ENCODE assay signal across 8 cellular contexts in the genomic region with DNA sequence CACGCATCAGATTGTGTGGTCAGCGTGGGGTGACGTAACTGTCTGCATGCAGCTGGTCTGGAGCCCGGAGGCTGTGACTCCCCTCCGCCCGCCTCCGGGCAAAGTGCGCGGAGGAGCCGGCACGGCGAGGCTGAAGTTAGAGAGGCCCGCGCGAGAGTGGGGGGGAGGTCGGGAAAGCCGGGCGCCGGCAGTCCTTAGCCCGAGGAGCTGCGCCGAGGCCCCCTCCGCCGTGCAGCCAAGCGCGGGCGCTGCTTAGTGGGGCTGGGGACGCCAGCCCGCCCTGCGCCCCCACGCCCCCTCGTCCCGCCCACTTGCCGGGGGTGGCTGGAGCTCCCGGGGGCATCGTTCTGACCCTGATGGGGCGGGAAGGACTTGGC. TPM values are rescaled to one million over a fixed set of nuclear protein-coding genes. Genes with fewer than 3 reads are reported as not detected.
DNase-seq lines count a peak whose midpoint lies in the region; ATAC-seq, FAIRE-seq and TF ChIP-seq lines count a peak whose summit lies in the region.

No MANE protein-coding gene starts in this region.

- peak; percentile 79 for DNase-seq in EH (ENCODE audit: low read depth)
- no peak for DNase-seq in Jurkat, Clone E6-1 (ENCODE audit: low read depth, low spot score)
- peak; percentile 37 for DNase-seq in T1000 (lab: John Stamatoyannopoulos, UW)
- DNase-seq in bronchial epithelial cell (ENCODE audit: low read depth): no peak
- DNase-seq in iris pigment epithelial cell (ENCODE audit: low read depth): peak; percentile 94
- DNase-seq in small intestine: peak; percentile 84
- DNase-seq in DMS114 treated with DMSO at 0.1 percent for 48 hours (lab: John Stamatoyannopoulos, UW; ENCODE audit: unreplicated experiment): no peak

- peak; percentile 32 for ATAC-seq in GM21717 (IDR thresholded peaks at IDR 0.05; ENCODE audit: unreplicated experiment)

- FAIRE-seq in bronchial epithelial cell (lab: Jason Lieb, UNC): no peak
- no peak for FAIRE-seq in small intestine (lab: Jason Lieb, UNC)

- 0 to 1% (median 1%) methylated on average over 19 to 37 of the region's 37 CpGs for WGBS in small intestine, 3 donors

- H3K4me3 ChIP-seq in Jurkat, Clone E6-1 (ENCODE audit: low read length): peak overlapping the region; percentile 67
- H3K4me3 ChIP-seq in bronchial epithelial cell (ENCODE audit: low read depth, low read length): peak overlapping the region; percentile 86
- H3K4me3 ChIP-seq in small intestine (ENCODE audit: low read depth in 1 of 2, low read length in 2 of 2): peak overlapping the region; percentile 59 to 89

- no peaks in the 10 kb centered on the region for H3K9me3 ChIP-seq in small intestine (ENCODE audit: control insufficient read depth, low read depth)

- no peak for TF ChIP-seq CTCF in bronchial epithelial cell (IDR thresholded peaks at IDR 0.05; ENCODE audit: insufficient read depth, low read length, severe bottlenecking)

- H3K36me3 ChIP-seq in bronchial epithelial cell (ENCODE audit: control insufficient read depth, insufficient read depth, low read length) (peaks cover 7% of the 10 kb centered on the region), small intestine (ENCODE audit: control insufficient read depth in 2 of 2, insufficient read depth in 2 of 2, low read length in 2 of 2) (no peaks in the 10 kb centered on the region)

- no peaks in the 10 kb centered on the region for H3K27me3 ChIP-seq in bronchial epithelial cell (ENCODE audit: control insufficient read depth, insufficient read depth, low read length)
- H3K27me3 ChIP-seq in small intestine (ENCODE audit: control insufficient read depth in 2 of 2, insufficient read depth in 2 of 2, low read length in 2 of 2): no peaks in the 10 kb centered on the region

- peaks cover 3 to 7% of the 10 kb centered on the region in 2 donors for H3K4me1 ChIP-seq in small intestine (ENCODE audit: control insufficient read depth in 2 of 2, insufficient read depth in 1 of 2, low read depth in 1 of 2, low read length in 1 of 2)

- peak overlapping the region; percentile 94 for H3K27ac ChIP-seq in small intestine (ENCODE audit: low read depth in 1 of 2, low read length in 1 of 2)

RNA-seq across cellular contexts. Expression of gene NINJ1, which starts 0.4 kb away (rescaled TPM):
- polyA plus RNA-seq in Jurkat, Clone E6-1 (2012; ENCODE audit: insufficient read depth, insufficient read length): 28.2 TPM
- total RNA-seq in bronchial epithelial cell: 13.4 and 15.9 TPM in 2 replicates
- 10 to 100 TPM; 29.4 to 64.0 (median 44.1) TPM for polyA plus RNA-seq in small intestine

RNA-seq across cellular contexts. Expression of gene CARD19, which starts 37.6 kb away (rescaled TPM):
- 26.0 TPM for polyA plus RNA-seq in Jurkat, Clone E6-1 (2012; ENCODE audit: insufficient read depth, insufficient read length)
- total RNA-seq in bronchial epithelial cell: 43.4 and 47.9 TPM in 2 replicates
- polyA plus RNA-seq in small intestine: 10 to 100 TPM; 39.3 to 45.6 (median 44.9) TPM

RNA-seq across cellular contexts. Expression of gene WNK2, which starts 50.3 kb away (rescaled TPM):
- 12.5 TPM for polyA plus RNA-seq in Jurkat, Clone E6-1 (2012; ENCODE audit: insufficient read depth, insufficient read length)
- under 0.01 and 0.64 TPM in 2 replicates for total RNA-seq in bronchial epithelial cell
- polyA plus RNA-seq in small intestine: 10 to 100 TPM; 13.8 to 48.4 (median 19.2) TPM

Comparison
In these comparisons a context has a peak if more than half of its experiments do, and no peak if none do; other contexts are left out.
1. DNase-seq: peak in EH (single experiment), T1000 (single experiment), iris pigment epithelial cell (single experiment) and small intestine (single experiment); none in Jurkat, Clone E6-1 (single experiment), bronchial epithelial cell (single experiment) and DMS114 treated with DMSO at 0.1 percent for 48 hours (single experiment).
2. Peak in every context shown above with its lines, with median percentiles within 50 percentile points of each other: H3K4me3 ChIP-seq.